In the genomic region with DNA sequence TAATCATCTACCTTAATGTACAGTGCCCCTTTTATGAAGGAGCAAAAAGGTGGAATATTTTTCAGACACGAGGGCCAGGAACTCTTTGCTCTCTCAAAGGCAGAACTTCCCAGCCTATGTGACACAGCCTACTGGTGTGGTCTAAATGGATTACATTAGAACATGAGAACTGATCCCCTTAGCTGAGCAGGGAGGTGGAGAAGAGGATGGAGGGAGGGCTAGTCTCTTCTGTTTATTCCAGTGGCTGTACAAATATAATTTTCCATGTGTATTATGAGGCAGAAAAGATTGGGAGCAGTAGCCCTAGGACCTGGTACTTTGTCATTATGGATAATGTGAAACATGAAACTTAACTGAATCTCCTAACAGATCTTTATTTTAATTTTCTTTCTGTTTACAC, we compare ENCODE assay signal across 13 cellular contexts.
DNase-seq lines count a peak whose midpoint lies in the region; ATAC-seq and TF ChIP-seq lines count a peak whose summit lies in the region.
"Had no signal": no experiment of that assay in that cellular context is flagged by ENCODE, and none has a peak within 500 bp of the region (broad histone marks: within the 10 kb centered on the region; RNA-seq: fewer than 3 reads in every experiment).

No MANE protein-coding gene starts in this region.

- peaks cover 6% of the 10 kb centered on the region for H3K9me3 Mint-ChIP-seq in activated T-helper 1 cell treated with anti-CD3 and anti-CD28 coated beads, Interleukin-12 subunit alpha, Interleukin-12 subunit beta, Interleukin-2, Interleukin-4 antibody, amounts not matched to agents 30 ng/mL and 10 ng/mL and 1 ng/mL, durations not matched to agents 14 hours and 24 hours and 36 hours
- no peaks in the 10 kb centered on the region for H3K9me3 Mint-ChIP-seq in CD4-positive, alpha-beta T cell

- no peaks in the 10 kb centered on the region for H3K9me3 ChIP-seq in IMR-90 (ENCODE audit: control insufficient read depth, insufficient read depth, low read length)
- no peaks in the 10 kb centered on the region for H3K9me3 ChIP-seq in PC-3 (ENCODE audit: low read length)
- no peaks in the 10 kb centered on the region for H3K9me3 ChIP-seq in CD4-positive, alpha-beta T cell (ENCODE audit: control insufficient read depth, low read length)

- H3K27me3 Mint-ChIP-seq in activated T-helper 1 cell treated with anti-CD3 and anti-CD28 coated beads, Interleukin-12 subunit alpha, Interleukin-12 subunit beta, Interleukin-2, Interleukin-4 antibody, amounts not matched to agents 30 ng/mL and 10 ng/mL and 1 ng/mL, durations not matched to agents 14 hours and 24 hours and 36 hours (ENCODE audit: insufficient read depth), result no peaks in the 10 kb centered on the region
- H3K27me3 Mint-ChIP-seq in CD4-positive, alpha-beta T cell, result no peaks in the 10 kb centered on the region

- H3K4me2 ChIP-seq in IMR-90 (ENCODE audit: low read depth, low read length), result peak overlapping the region; percentile 2; the same call in 1 of the 2 replicates
- H3K4me2 ChIP-seq in PC-3 (ENCODE audit: low read length), result peak overlapping the region; percentile 42; the same call in 1 of the 2 replicates

- no peak overlapping the region for H2AK9ac ChIP-seq in IMR-90 (replicated peaks; ENCODE audit: low read depth, low read length, poor library complexity)

- H3K27ac Mint-ChIP-seq in activated T-helper 1 cell treated with anti-CD3 and anti-CD28 coated beads, Interleukin-12 subunit alpha, Interleukin-12 subunit beta, Interleukin-2, Interleukin-4 antibody, amounts not matched to agents 30 ng/mL and 10 ng/mL and 1 ng/mL, durations not matched to agents 14 hours and 24 hours and 36 hours, result no peak overlapping the region
- H3K27ac Mint-ChIP-seq in CD4-positive, alpha-beta T cell, result no peak overlapping the region
- H3K27ac Mint-ChIP-seq: nephron had no signal

- POLR2A ChIA-PET in IMR-90 (lab: Charles Lee; ENCODE audit: unreplicated experiment) (no interaction called here), PC-3 (lab: Charles Lee; ENCODE audit: unreplicated experiment) (no interaction called here)
- POLR2A ChIA-PET in CD4-positive, alpha-beta T cell (lab: Charles Lee), result no interaction called here

- dilution Hi-C loops in IMR-90 (cut with HindIII; ENCODE audit: low sequenced_read_pairs, unreplicated experiment), result no loop called here

- H3K79me1 ChIP-seq in IMR-90 (ENCODE audit: low read depth in 1 of 2, low read length in 2 of 2), result peaks cover 42 to 53% of the 10 kb centered on the region in 2 experiments

- H4K8ac ChIP-seq in IMR-90 (ENCODE audit: low read depth in 2 of 2, low read length in 2 of 2), result peak overlapping the region in 1 of 2 experiments; percentile 44; a peak in 1 of 4 replicates

- no peak for TF ChIP-seq POLR2A in IMR-90 (IDR thresholded peaks at IDR 0.05; ENCODE audit: low read depth, low read length)

- H3K56ac ChIP-seq in IMR-90 (ENCODE audit: extremely low read depth, insufficient read depth, low read length), result no peak overlapping the region

- H4K5ac ChIP-seq in IMR-90 (ENCODE audit: low read depth, low read length), result no peak overlapping the region

- H3K36me3 ChIP-seq in IMR-90 (ENCODE audit: control insufficient read depth, insufficient read depth, low read length) (no peaks in the 10 kb centered on the region), PC-3 (ENCODE audit: low read depth, low read length) (no peaks in the 10 kb centered on the region)

- no peak overlapping the region for H3K4me3 Mint-ChIP-seq in activated T-helper 1 cell treated with anti-CD3 and anti-CD28 coated beads, Interleukin-12 subunit alpha, Interleukin-12 subunit beta, Interleukin-2, Interleukin-4 antibody, amounts not matched to agents 30 ng/mL and 10 ng/mL and 1 ng/mL, durations not matched to agents 14 hours and 24 hours and 36 hours
- no peak overlapping the region for H3K4me3 Mint-ChIP-seq in CD4-positive, alpha-beta T cell
- H3K4me3 Mint-ChIP-seq: nephron had no signal

- H3K4me3 ChIP-seq in IMR-90 (ENCODE audit: insufficient read depth, low read depth, low read length), result no peak overlapping the region
- H3K4me3 ChIP-seq in PC-3 (ENCODE audit: low read length), result no peak overlapping the region

- WGBS in IMR-90 (ENCODE audit: extremely low coverage in 2 of 2, insufficient read length in 1 of 2), 2 experiments, result no CpG with 5 or more reads among the region's 1 CpG

- H2AFZ ChIP-seq in IMR-90 (replicated peaks; ENCODE audit: low read length, poor library complexity) (no peak overlapping the region), PC-3 (ENCODE audit: low read length) (no peak overlapping the region)

- no peak for TF ChIP-seq RAD21 in IMR-90 (IDR thresholded peaks at IDR 0.05; ENCODE audit: low read length)

- H3K4ac ChIP-seq in IMR-90 (ENCODE audit: low read depth, low read length), result peak overlapping the region; percentile 37; the same call in 1 of the 2 replicates

- ATAC-seq in IMR-90 (ENCODE audit: low read depth) (peak; percentile 72), PC-3 (peak; percentile 74), HG03354 (IDR thresholded peaks at IDR 0.05; ENCODE audit: poor library complexity, severe bottlenecking, unreplicated experiment) (no peak)
- ATAC-seq in CD4-positive, alpha-beta T cell (ENCODE audit: poor library complexity), result no peak

- TF ChIP-seq CTCF in IMR-90 (conservative IDR thresholded peaks at IDR 0.05; ENCODE audit: low read depth, low read length), result no peak
- TF ChIP-seq CTCF in PC-3 (conservative IDR thresholded peaks at IDR 0.05; ENCODE audit: low read depth, low read length), result no peak
- no peak for TF ChIP-seq CTCF in CD4-positive, alpha-beta T cell (IDR thresholded peaks at IDR 0.05)

- H2BK120ac ChIP-seq in IMR-90 (ENCODE audit: low read depth, low read length), result peak overlapping the region; percentile 36; the same call in 1 of the 2 replicates

- H3K27me3 ChIP-seq in IMR-90 (ENCODE audit: control insufficient read depth, insufficient read depth, low read length) (no peaks in the 10 kb centered on the region), PC-3 (ENCODE audit: low read length) (no peaks in the 10 kb centered on the region)
- no peaks in the 10 kb centered on the region for H3K27me3 ChIP-seq in CD4-positive, alpha-beta T cell (ENCODE audit: control insufficient read depth, insufficient read depth, low read length)

- no peaks in the 10 kb centered on the region for H3F3A ChIP-seq in PC-3 (ENCODE audit: low read length, unreplicated experiment)

- DNase-seq in COR-L47 (lab: John Stamatoyannopoulos, UW) (peak; percentile 36), IMR-90 (no peak), PC-3 (peak; percentile 13), myocyte (ENCODE audit: low read depth) (peak; percentile 50)
- DNase-seq in activated T-helper 1 cell treated with anti-CD3 and anti-CD28 coated beads, Interleukin-12 subunit alpha, Interleukin-12 subunit beta, Interleukin-2, Interleukin-4 antibody, amounts not matched to agents 30 ng/mL and 10 ng/mL and 1 ng/mL, durations not matched to agents 14 hours and 24 hours and 36 hours (ENCODE audit: low spot score), result no peak
- DNase-seq in CD4-positive, alpha-beta T cell, result no peak
- DNase-seq: activated gamma-delta T cell; anterior cingulate cortex; DMS79 treated with DMSO at 0.1 percent for 48 hours; NCI-H226; stimulated activated CD4-positive, alpha-beta T cell treated with anti-CD3 and anti-CD28 coated beads, Interleukin-15, amount 100 ng/mL, for 24 hours had no signal

- peak overlapping the region; percentile 10; the same call in 1 of the 2 replicates for H3K14ac ChIP-seq in IMR-90 (replicated peaks; ENCODE audit: low read depth, low read length)

- peaks cover 6% of the 10 kb centered on the region; the same call in 1 of the 2 replicates for H3K79me2 ChIP-seq in PC-3 (ENCODE audit: low read length)

- intact Hi-C loops in IMR-90 (cut with micrococcal nuclease), result no loop called here
- intact Hi-C loops in PC-3 (cut with micrococcal nuclease), result no loop called here
- intact Hi-C loops in activated T-helper 1 cell treated with anti-CD3 and anti-CD28 coated beads, Interleukin-12 subunit alpha, Interleukin-12 subunit beta, Interleukin-2, Interleukin-4 antibody, amounts not matched to agents 30 ng/mL and 10 ng/mL and 1 ng/mL, durations not matched to agents 14 hours and 24 hours and 36 hours (cut with micrococcal nuclease), result no loop called here
- intact Hi-C loops in CD4-positive, alpha-beta T cell (cut with DNase I, micrococcal nuclease), result no loop called here

- no peaks in the 10 kb centered on the region for H3K9me2 ChIP-seq in PC-3 (replicated peaks; ENCODE audit: low read length)

- no peak overlapping the region; the same call in 1 of the 2 replicates for H3K18ac ChIP-seq in IMR-90 (ENCODE audit: low read depth, low read length)

- peaks cover 6% of the 10 kb centered on the region for H3K36me3 Mint-ChIP-seq in activated T-helper 1 cell treated with anti-CD3 and anti-CD28 coated beads, Interleukin-12 subunit alpha, Interleukin-12 subunit beta, Interleukin-2, Interleukin-4 antibody, amounts not matched to agents 30 ng/mL and 10 ng/mL and 1 ng/mL, durations not matched to agents 14 hours and 24 hours and 36 hours (ENCODE audit: low read depth)
- peaks cover 18% of the 10 kb centered on the region for H3K36me3 Mint-ChIP-seq in CD4-positive, alpha-beta T cell (ENCODE audit: low read depth)

- H3K4me1 ChIP-seq in IMR-90 (ENCODE audit: control insufficient read depth, insufficient read depth, low read length), result peaks cover 14% of the 10 kb centered on the region
- H3K4me1 ChIP-seq in PC-3 (ENCODE audit: insufficient read depth, low read length), result peaks cover 25% of the 10 kb centered on the region

- H3K9ac ChIP-seq in IMR-90 (ENCODE audit: low read depth, low read length) (no peak overlapping the region), PC-3 (ENCODE audit: low read length) (no peak overlapping the region)

- H3K9me1 ChIP-seq in IMR-90 (ENCODE audit: insufficient read depth, low read length), result peaks cover 8% of the 10 kb centered on the region

- H4K20me1 ChIP-seq in IMR-90 (ENCODE audit: insufficient read depth, low read length) (no peaks in the 10 kb centered on the region), PC-3 (ENCODE audit: low read length) (no peaks in the 10 kb centered on the region)

- CTCF ChIA-PET in IMR-90 (lab: Yijun Ruan, JAX), result interaction anchor here (0.6 kb wide), 1 partner anchor 102 kb away, joined by 3 read pairs; no protein-coding TSS in a partner anchor
- CTCF ChIA-PET in PC-3 (lab: Charles Lee), result no interaction called here
- CTCF ChIA-PET in CD4-positive, alpha-beta T cell (lab: Charles Lee), result no interaction called here

- in situ Hi-C loops in IMR-90 (cut with MboI; ENCODE audit: low sequenced_read_pairs), result no loop called here

- peak overlapping the region; percentile 26; the same call in 1 of the 2 replicates for H3K23ac ChIP-seq in IMR-90 (ENCODE audit: low read depth, low read length)

- H4K91ac ChIP-seq in IMR-90 (ENCODE audit: insufficient read depth, low read depth, low read length), result peak overlapping the region; percentile 27; the same call in 1 of the 2 replicates

- no peak overlapping the region for H2BK15ac ChIP-seq in IMR-90 (ENCODE audit: low read depth, low read length)

- 0 out of 2 replicates have a peak overlapping the region, but pooled peaks have one; percentile 47 for H2AK5ac ChIP-seq in IMR-90 (ENCODE audit: low read depth, low read length)

- peak overlapping the region; percentile 63 for H2BK5ac ChIP-seq in IMR-90 (ENCODE audit: low read depth, low read length, poor library complexity, severe bottlenecking)

- BruUV-seq in IMR-90 (replicated peaks; lab: Mats Ljungman, UMichigan), result no TSS peak
- no TSS peak for BruUV-seq in PC-3 (replicated peaks; lab: Mats Ljungman, UMichigan)

- H3K27ac ChIP-seq in IMR-90 (ENCODE audit: insufficient read depth, low read length), result no peak overlapping the region
- peak overlapping the region; percentile 48 for H3K27ac ChIP-seq in PC-3 (ENCODE audit: low read length)
- no peak overlapping the region for H3K27ac ChIP-seq in CD4-positive, alpha-beta T cell (ENCODE audit: low read depth, low read length)

- H3K4me1 Mint-ChIP-seq in activated T-helper 1 cell treated with anti-CD3 and anti-CD28 coated beads, Interleukin-12 subunit alpha, Interleukin-12 subunit beta, Interleukin-2, Interleukin-4 antibody, amounts not matched to agents 30 ng/mL and 10 ng/mL and 1 ng/mL, durations not matched to agents 14 hours and 24 hours and 36 hours (ENCODE audit: low read depth), result peaks cover 7% of the 10 kb centered on the region
- H3K4me1 Mint-ChIP-seq in CD4-positive, alpha-beta T cell (ENCODE audit: low read depth), result peaks cover 49% of the 10 kb centered on the region

- H2BK20ac ChIP-seq in IMR-90 (ENCODE audit: low read depth, low read length), result peak overlapping the region; percentile 33; the same call in 1 of the 2 replicates

Comparison
In these comparisons a context has a peak if more than half of its experiments do, and no peak if none do; other contexts are left out.
1. DNase-seq: peak in COR-L47 (single experiment), PC-3 (single experiment) and myocyte (single experiment); none in IMR-90 (single experiment), activated T-helper 1 cell treated with anti-CD3 and anti-CD28 coated beads, Interleukin-12 subunit alpha, Interleukin-12 subunit beta, Interleukin-2, Interleukin-4 antibody, amounts not matched to agents 30 ng/mL and 10 ng/mL and 1 ng/mL, durations not matched to agents 14 hours and 24 hours and 36 hours (single experiment) and CD4-positive, alpha-beta T cell (0 of 10).
2. ATAC-seq: peak in IMR-90 (single experiment) and PC-3 (single experiment); none in HG03354 (single experiment) and CD4-positive, alpha-beta T cell (single experiment).